Comparison of ENCODE assay signal across 8 cellular contexts in the genomic region with DNA sequence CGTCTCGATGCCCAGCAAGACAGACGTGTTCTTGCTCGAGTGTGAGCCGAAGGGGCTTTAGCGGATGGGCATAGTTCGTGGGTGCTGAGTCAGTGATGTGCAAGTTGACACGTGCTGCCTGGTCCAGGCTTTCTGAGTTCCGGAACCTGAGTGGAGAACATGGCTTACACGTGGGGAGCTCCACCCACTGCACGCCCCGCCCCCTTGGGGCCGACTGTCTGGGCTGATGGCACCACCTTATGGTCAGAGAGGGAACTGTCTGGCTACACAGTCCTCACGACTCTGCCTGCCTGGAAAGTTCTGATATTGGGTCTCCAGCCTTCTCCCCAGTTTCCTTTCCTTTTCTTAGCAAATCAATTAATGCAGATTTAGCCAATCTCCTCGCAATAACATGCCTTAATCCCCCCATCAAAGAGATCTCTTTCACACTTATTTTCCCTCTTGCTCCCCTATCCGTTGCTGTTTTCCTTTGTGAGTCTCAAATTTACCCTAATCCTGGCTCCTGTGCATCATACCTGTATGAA. TPM values are rescaled to one million over a fixed set of nuclear protein-coding genes. Genes with fewer than 3 reads are reported as not detected.
A peak's percentile ranks its signal among the peaks of the same experiment; 100 is the strongest.
DNase-seq lines count a peak whose midpoint lies in the region; ATAC-seq and TF ChIP-seq lines count a peak whose summit lies in the region.

No MANE protein-coding gene starts in this region.

- peaks cover 0 to 19% of the 10 kb centered on the region in 2 donors for H3K27me3 ChIP-seq in uterus

- no peak for TF ChIP-seq POLR2A in uterus (IDR thresholded peaks at IDR 0.05)

- ATAC-seq in GM21825 (IDR thresholded peaks at IDR 0.05; ENCODE audit: unreplicated experiment) = peak; percentile 50

- H3K4me3 ChIP-seq in uterus = no peak overlapping the region

- H3K27ac ChIP-seq in uterus = no peak overlapping the region

- intact Hi-C loops in posterior vena cava (cut with DNase I) = loop anchor here (2.0 to 10.0 kb wide), 3 partner anchors 35 to 243 kb away; no protein-coding TSS in a partner anchor
- intact Hi-C loops in uterus (cut with DNase I; ENCODE audit: low total_unique reads) = no loop called here

- DNase-seq in GDM1 (lab: John Stamatoyannopoulos, UW) (peak; percentile 57), SIG-M5 (lab: John Stamatoyannopoulos, UW) (peak; percentile 61), activated gamma-delta T cell treated with Interleukin-2 at 50 U/mL for 16 hours (peak; percentile 39), globus pallidus (ENCODE audit: low spot score) (peak; percentile 71), posterior vena cava (ENCODE audit: low spot score) (peak; percentile 95), uterus (peak; percentile 65 to 80)

- no peaks in the 10 kb centered on the region for H3K9me3 ChIP-seq in uterus

- TF ChIP-seq CTCF in LNCAP (IDR thresholded peaks at IDR 0.05) (peak; percentile 86), uterus (IDR thresholded peaks at IDR 0.05) (peak; percentile 60 to 95 (median 85))

- no peaks in the 10 kb centered on the region for H3K36me3 ChIP-seq in uterus

- H3K4me1 ChIP-seq in uterus = peaks cover 0 to 24% of the 10 kb centered on the region in 2 donors

RNA-seq across cellular contexts. Expression of gene STC2, which starts 3.8 kb away (rescaled TPM):
- total RNA-seq in posterior vena cava (10 to 100 TPM in 1 of 2 donors, 1 to 10 TPM in 1; 4.2 to 16.6 TPM), uterus (1 to 10 TPM in 2 of 4 donors, under 1 TPM in 1, not detected in 1; 0.26 to 3.4 (median 1.5) TPM)

Comparison
In these comparisons a context has a peak if more than half of its experiments do, and no peak if none do; other contexts are left out.
1. DNase-seq: peak in every context shown above with its lines; median percentile 95 in posterior vena cava; 72 in uterus; 71 in globus pallidus; 61 in SIG-M5; 57 in GDM1; 39 in activated gamma-delta T cell treated with Interleukin-2 at 50 U/mL for 16 hours.